Comparison of ENCODE assay signal across 8 cellular contexts in the genomic region with DNA sequence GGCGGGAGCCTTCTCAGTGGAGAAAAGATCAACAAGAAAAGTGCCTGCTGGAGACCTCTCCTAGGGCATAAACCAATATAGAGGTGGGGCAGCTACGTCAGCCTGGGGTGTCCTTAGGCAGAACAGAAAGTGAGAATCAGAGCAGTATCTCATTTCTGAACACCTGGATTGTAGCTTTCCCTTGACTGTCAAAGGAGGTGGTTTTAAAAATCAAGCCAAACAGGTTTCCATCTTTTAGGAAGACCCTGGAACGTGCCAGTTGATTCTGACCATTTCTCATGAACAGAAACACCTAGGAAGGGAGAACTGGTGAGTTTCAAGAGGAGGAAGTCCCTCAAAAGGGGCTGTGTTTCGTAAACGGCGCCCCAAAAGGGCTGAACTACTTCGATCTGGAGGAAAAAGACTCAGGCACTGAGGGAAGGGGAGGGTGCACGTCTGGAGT. TPM values are rescaled to one million over a fixed set of nuclear protein-coding genes. Genes with fewer than 3 reads are reported as not detected.
A peak's percentile ranks its signal among the peaks of the same experiment; 100 is the strongest.
DNase-seq lines count a peak whose midpoint lies in the region; ATAC-seq and TF ChIP-seq lines count a peak whose summit lies in the region.
"Not testable (repeated sequence)": the region's sequence is repeated elsewhere in the genome, so short reads cannot be mapped to it uniquely, and the experiment has no call there.

No MANE protein-coding gene starts in this region.

- H3K9me3 ChIP-seq in lower lobe of right lung, gastrocnemius medialis, tibial nerve: not testable (repeated sequence)

- not testable (repeated sequence) for H3K36me3 ChIP-seq in lower lobe of right lung, gastrocnemius medialis, tibial nerve

- peak overlapping the region; percentile 97 for H3K27ac Mint-ChIP-seq in WTC11
- H3K27ac Mint-ChIP-seq in activated naive CD4-positive, alpha-beta T cell treated with anti-CD3 and anti-CD28 coated beads, Interleukin-2, amount 50 U/mL, for 24 hours = peak overlapping the region; percentile 94

- H3K36me3 Mint-ChIP-seq in WTC11; activated naive CD4-positive, alpha-beta T cell treated with anti-CD3 and anti-CD28 coated beads, Interleukin-2, amount 50 U/mL, for 24 hours: not testable (repeated sequence)

- H3K27me3 ChIP-seq in lower lobe of right lung (ENCODE audit: low read depth); gastrocnemius medialis; tibial nerve: not testable (repeated sequence)

- not testable (repeated sequence) for TF ChIP-seq POLR2A in NB4 (IDR thresholded peaks at IDR 0.05; ENCODE audit: extremely low read depth, insufficient read length); gastrocnemius medialis (IDR thresholded peaks at IDR 0.05); tibial nerve (IDR thresholded peaks at IDR 0.05)

- CTCF ChIA-PET in WTC11 (lab: Charles Lee) = interaction anchor here (0.8 kb wide), 1 partner anchor 64 kb away, joined by 3 read pairs; no protein-coding TSS in a partner anchor

- POLR2A ChIA-PET in WTC11 (lab: Charles Lee) = not testable (repeated sequence)

- not testable (repeated sequence) for H3K27me3 Mint-ChIP-seq in WTC11 (ENCODE audit: low read depth); activated naive CD4-positive, alpha-beta T cell treated with anti-CD3 and anti-CD28 coated beads, Interleukin-2, amount 50 U/mL, for 24 hours

- ATAC-seq in WTC11, lower lobe of right lung, gastrocnemius medialis: not testable (repeated sequence)

- in situ Hi-C loops in gastrocnemius medialis (cut with MboI; ENCODE audit: low sequenced_read_pairs in 4 of 4) = not testable (repeated sequence)

- peaks cover 42% of the 10 kb centered on the region for H3K4me1 ChIP-seq in lower lobe of right lung
- not testable (repeated sequence) for H3K4me1 ChIP-seq in gastrocnemius medialis
- H3K4me1 ChIP-seq in tibial nerve = peaks cover 0 to 11% (median 6%) of the 10 kb centered on the region in 4 donors

- not testable (repeated sequence) for TF ChIP-seq EP300 in tibial nerve (IDR thresholded peaks at IDR 0.05)

- H3K4me3 ChIP-seq in NB4 (ENCODE audit: low read depth, low read length) = peak overlapping the region; percentile 88
- peak overlapping the region; percentile 85 for H3K4me3 ChIP-seq in epithelial cell of esophagus (ENCODE audit: low read length)
- peak overlapping the region; percentile 83 for H3K4me3 ChIP-seq in lower lobe of right lung
- H3K4me3 ChIP-seq in gastrocnemius medialis = peak overlapping the region in 3 of 4 donors; percentile 76 to 93 (median 90)
- peak overlapping the region; percentile 20 to 92 (median 89) for H3K4me3 ChIP-seq in tibial nerve

- intact Hi-C loops in lower lobe of right lung (cut with DNase I) = not testable (repeated sequence)
- intact Hi-C loops in gastrocnemius medialis (cut with DNase I; ENCODE audit: low total_unique reads) = loop anchor here (5.0 kb wide), 1 partner anchor 77 kb away; no protein-coding TSS in a partner anchor

- DNase-seq in GM10266 (ENCODE audit: extremely low spot score) (peak; percentile 15), NB4 (ENCODE audit: low read depth) (peak; percentile 79)
- not testable (repeated sequence) for DNase-seq in WTC11 (ENCODE audit: low spot score); epithelial cell of esophagus (ENCODE audit: low read depth); lower lobe of right lung; gastrocnemius medialis; tibial nerve (ENCODE audit: low spot score in 2 of 2)

- WGBS in tibial nerve, 2 donors = 51 to 55% methylated on average over 8 of the region's 8 CpGs

- TF ChIP-seq CTCF in GM10266 (IDR thresholded peaks at IDR 0.05; ENCODE audit: control insufficient read depth, insufficient read depth, low read depth, missing control alignments); NB4 (IDR thresholded peaks at IDR 0.05; ENCODE audit: low read depth, low read length); WTC11 (IDR thresholded peaks at IDR 0.05); epithelial cell of esophagus (IDR thresholded peaks at IDR 0.05; ENCODE audit: insufficient read depth, low read depth, low read length, missing control alignments); lower lobe of right lung (IDR thresholded peaks at IDR 0.05); gastrocnemius medialis (IDR thresholded peaks at IDR 0.05 in 4 of 5, conservative IDR thresholded peaks at IDR 0.05 in 1 of 5); tibial nerve (IDR thresholded peaks at IDR 0.05): not testable (repeated sequence)

- peak overlapping the region; percentile 93 for H3K4me3 Mint-ChIP-seq in WTC11
- H3K4me3 Mint-ChIP-seq in activated naive CD4-positive, alpha-beta T cell treated with anti-CD3 and anti-CD28 coated beads, Interleukin-2, amount 50 U/mL, for 24 hours = peak overlapping the region; percentile 92

- H3K27ac ChIP-seq in lower lobe of right lung = peak overlapping the region; percentile 97
- H3K27ac ChIP-seq in gastrocnemius medialis = peak overlapping the region; percentile 9 to 74 (median 26)
- peak overlapping the region in 3 of 4 donors; percentile 88 to 95 (median 91) for H3K27ac ChIP-seq in tibial nerve

- peaks cover 36% of the 10 kb centered on the region for H3K4me1 Mint-ChIP-seq in WTC11
- H3K4me1 Mint-ChIP-seq in activated naive CD4-positive, alpha-beta T cell treated with anti-CD3 and anti-CD28 coated beads, Interleukin-2, amount 50 U/mL, for 24 hours = peaks cover 52% of the 10 kb centered on the region

- not testable (repeated sequence) for H3K9me3 Mint-ChIP-seq in WTC11; activated naive CD4-positive, alpha-beta T cell treated with anti-CD3 and anti-CD28 coated beads, Interleukin-2, amount 50 U/mL, for 24 hours

RNA-seq across cellular contexts. Expression of gene PARP8, which starts 0.7 kb away (rescaled TPM):
- total RNA-seq in WTC11 (2021) (23.2 to 28.5 TPM (median 28.2 TPM) in 3 replicates), lower lobe of right lung (54.6 TPM), gastrocnemius medialis (1 to 10 TPM; 1.0 to 1.9 (median 1.5) TPM), tibial nerve (10 to 100 TPM; 10.4 to 24.7 (median 18.8) TPM)

Comparison
In these comparisons a context has a peak if more than half of its experiments do, and no peak if none do; other contexts are left out.
1. H3K27ac ChIP-seq: peak in every context shown above with its lines; median percentile 97 in lower lobe of right lung; 91 in tibial nerve; 26 in gastrocnemius medialis.